13 cellular contexts compared by ENCODE assay signal in genomic region chr22:27139935-27140493, GRCh38.
DNase-seq lines count a peak whose midpoint lies in the region; ATAC-seq and TF ChIP-seq lines count a peak whose summit lies in the region.
"Had no signal": no experiment of that assay in that cellular context is flagged by ENCODE, and none has a peak within 500 bp of the region (broad histone marks: within the 10 kb centered on the region; RNA-seq: fewer than 3 reads in every experiment).

No MANE protein-coding gene starts in this region.

- no peak for TF ChIP-seq EP300 in esophagus muscularis mucosa (IDR thresholded peaks at IDR 0.05)

- peak; percentile 29 for DNase-seq in Caki2 (ENCODE audit: low read depth)
- DNase-seq in NCI-H446 treated with DMSO at 0.1 percent for 48 hours (lab: John Stamatoyannopoulos, UW): peak; percentile 89
- peak; percentile 83 for DNase-seq in epithelial cell of esophagus (ENCODE audit: low read depth)
- peak; percentile 84 for DNase-seq in osteoblast (ENCODE audit: insufficient read length, low spot score, missing footprints)
- DNase-seq in esophagus muscularis mucosa (ENCODE audit: extremely low spot score): no peak
- DNase-seq in activated CD4-positive, alpha-beta T cell treated with anti-CD3 and anti-CD28 coated beads for 48 hours: no peak
- DNase-seq: activated CD4-positive, CD25-positive, alpha-beta regulatory T cell treated with anti-CD3 and anti-CD28 coated beads, Interleukin-2, amount 50 U/mL, for 72 hours; activated naive CD4-positive, alpha-beta T cell treated with anti-CD3 and anti-CD28 coated beads, Interleukin-2, amount 50 U/mL, for 16 hours; H7; NCI-H1436 treated with DMSO at 0.1 percent for 48 hours; PC-3 had no signal

- H3K27ac ChIP-seq in osteoblast (ENCODE audit: low read depth, low read length) (peak overlapping the region; percentile 86), esophagus muscularis mucosa (replicated peaks in 1 of 4) (no peak overlapping the region)

- TF ChIP-seq CTCF in epithelial cell of esophagus (IDR thresholded peaks at IDR 0.05; ENCODE audit: insufficient read depth, low read depth, low read length, missing control alignments) (no peak), osteoblast (IDR thresholded peaks at IDR 0.05; ENCODE audit: extremely low read depth, low read depth, low read length) (no peak), esophagus muscularis mucosa (IDR thresholded peaks at IDR 0.05) (no peak)

- H3K36me3 ChIP-seq in osteoblast (ENCODE audit: insufficient read depth, low read length): no peaks in the 10 kb centered on the region
- no peaks in the 10 kb centered on the region for H3K36me3 ChIP-seq in esophagus muscularis mucosa

- ATAC-seq in GM19463 (IDR thresholded peaks at IDR 0.05; ENCODE audit: unreplicated experiment): no peak
- no peak for ATAC-seq in HG03095 (IDR thresholded peaks at IDR 0.05; ENCODE audit: unreplicated experiment)
- ATAC-seq: PC-3 had no signal

- H4K20me1 ChIP-seq in osteoblast (ENCODE audit: insufficient read depth, low read length): no peaks in the 10 kb centered on the region

- peaks cover 34% of the 10 kb centered on the region for H3K4me1 ChIP-seq in osteoblast (ENCODE audit: insufficient read depth, low read length)
- H3K4me1 ChIP-seq in esophagus muscularis mucosa: peaks cover 0 to 14% (median 10%) of the 10 kb centered on the region in 4 donors

- H3K9me3 ChIP-seq in osteoblast (ENCODE audit: low read depth, low read length) (no peaks in the 10 kb centered on the region), esophagus muscularis mucosa (peaks cover 0 to 9% (median 4%) of the 10 kb centered on the region in 4 donors)

- H3K4me3 ChIP-seq in epithelial cell of esophagus (ENCODE audit: low read length) (no peak overlapping the region), osteoblast (ENCODE audit: insufficient read depth, low read length) (peak overlapping the region; percentile 24), esophagus muscularis mucosa (no peak overlapping the region)

- no peak for TF ChIP-seq POLR2A in esophagus muscularis mucosa (IDR thresholded peaks at IDR 0.05; ENCODE audit: low read depth)

- in situ Hi-C loops in Caki2 (cut with HindIII; ENCODE audit: low pct_unique_long_range_greater_than_20kb, low sequenced_read_pairs): no loop called here

- H3K27me3 ChIP-seq in osteoblast (ENCODE audit: insufficient read depth, low read length): no peaks in the 10 kb centered on the region
- no peaks in the 10 kb centered on the region for H3K27me3 ChIP-seq in esophagus muscularis mucosa

- peak overlapping the region; percentile 43 for H2AFZ ChIP-seq in osteoblast (ENCODE audit: low read length)

- no peaks in the 10 kb centered on the region for H3K79me2 ChIP-seq in osteoblast (ENCODE audit: insufficient read depth, low read length)

- intact Hi-C loops in esophagus muscularis mucosa (cut with DNase I): no loop called here

- WGBS in esophagus muscularis mucosa: 100% methylated on average over 3 of the region's 11 CpGs

- peak overlapping the region; percentile 78 for H3K4me2 ChIP-seq in osteoblast (ENCODE audit: insufficient read depth, low read length)

Comparison
In these comparisons a context has a peak if more than half of its experiments do, and no peak if none do; other contexts are left out.
1. DNase-seq: peak in Caki2 (single experiment), NCI-H446 treated with DMSO at 0.1 percent for 48 hours (single experiment), epithelial cell of esophagus (single experiment) and osteoblast (single experiment); none in esophagus muscularis mucosa (single experiment) and activated CD4-positive, alpha-beta T cell treated with anti-CD3 and anti-CD28 coated beads for 48 hours (single experiment).